Comparison of ENCODE assay signal across 8 cellular contexts in genomic region chr13:113862766-113863510, GRCh38. TPM values are rescaled to one million over a fixed set of nuclear protein-coding genes. Genes with fewer than 3 reads are reported as not detected.
DNase-seq lines count a peak whose midpoint lies in the region; ATAC-seq and TF ChIP-seq lines count a peak whose summit lies in the region.

No MANE protein-coding gene starts in this region.

- no peak overlapping the region for H3K27ac ChIP-seq in CD4-positive, alpha-beta memory T cell (ENCODE audit: low read depth, low read length)

- peak overlapping the region; percentile 53 to 84 (median 77) for H3K4me3 Mint-ChIP-seq in CD4-positive, alpha-beta memory T cell
- peak overlapping the region; percentile 45 for H3K4me3 Mint-ChIP-seq in activated CD4-positive, alpha-beta memory T cell treated with anti-CD3 and anti-CD28 coated beads, Interleukin-2, amount 10 ng/mL, durations not matched to agents 7 days and 5 days
- peak overlapping the region; percentile 63 to 79 (median 73) for H3K4me3 Mint-ChIP-seq in naive thymus-derived CD8-positive, alpha-beta T cell

- H3K4me1 Mint-ChIP-seq in CD4-positive, alpha-beta memory T cell = peaks cover 6 to 26% (median 10%) of the 10 kb centered on the region in 4 donors
- H3K4me1 Mint-ChIP-seq in activated CD4-positive, alpha-beta memory T cell treated with anti-CD3 and anti-CD28 coated beads, Interleukin-2, amount 10 ng/mL, durations not matched to agents 7 days and 5 days = peaks cover 15% of the 10 kb centered on the region
- peaks cover 5 to 17% (median 12%) of the 10 kb centered on the region in 4 donors for H3K4me1 Mint-ChIP-seq in naive thymus-derived CD8-positive, alpha-beta T cell

- H3K27ac Mint-ChIP-seq in CD4-positive, alpha-beta memory T cell = no peak overlapping the region
- H3K27ac Mint-ChIP-seq in activated CD4-positive, alpha-beta memory T cell treated with anti-CD3 and anti-CD28 coated beads, Interleukin-2, amount 10 ng/mL, durations not matched to agents 7 days and 5 days = no peak overlapping the region
- H3K27ac Mint-ChIP-seq in naive thymus-derived CD8-positive, alpha-beta T cell = no peak overlapping the region

- POLR2A ChIA-PET in CD4-positive, alpha-beta memory T cell (lab: Charles Lee; ENCODE audit: partially characterized antibody) = no interaction called here
- POLR2A ChIA-PET in activated CD4-positive, alpha-beta memory T cell treated with anti-CD3 and anti-CD28 coated beads, Interleukin-2, amount 10 ng/mL, durations not matched to agents 7 days and 5 days (lab: Charles Lee) = no interaction called here
- POLR2A ChIA-PET in naive thymus-derived CD8-positive, alpha-beta T cell (lab: Charles Lee) = no interaction called here

- peaks cover 2 to 8% of the 10 kb centered on the region in 2 donors for H3K36me3 Mint-ChIP-seq in CD4-positive, alpha-beta memory T cell
- no peaks in the 10 kb centered on the region for H3K36me3 Mint-ChIP-seq in activated CD4-positive, alpha-beta memory T cell treated with anti-CD3 and anti-CD28 coated beads, Interleukin-2, amount 10 ng/mL, durations not matched to agents 7 days and 5 days (ENCODE audit: low read depth)
- peaks cover 0 to 4% (median 0%) of the 10 kb centered on the region in 3 donors for H3K36me3 Mint-ChIP-seq in naive thymus-derived CD8-positive, alpha-beta T cell

- H3K27me3 Mint-ChIP-seq in CD4-positive, alpha-beta memory T cell = peaks cover 26 to 38% of the 10 kb centered on the region in 2 donors
- peaks cover 41% of the 10 kb centered on the region for H3K27me3 Mint-ChIP-seq in activated CD4-positive, alpha-beta memory T cell treated with anti-CD3 and anti-CD28 coated beads, Interleukin-2, amount 10 ng/mL, durations not matched to agents 7 days and 5 days
- peaks cover 26 to 58% (median 37%) of the 10 kb centered on the region in 5 donors for H3K27me3 Mint-ChIP-seq in naive thymus-derived CD8-positive, alpha-beta T cell

- no peaks in the 10 kb centered on the region for H3K36me3 ChIP-seq in CD4-positive, alpha-beta memory T cell (ENCODE audit: insufficient read depth, low read length)

- H3K9me3 ChIP-seq in CD4-positive, alpha-beta memory T cell (ENCODE audit: control insufficient read depth in 1 of 2, low read length in 2 of 2) = no peaks in the 10 kb centered on the region

- peaks cover 19% of the 10 kb centered on the region for H3K27me3 ChIP-seq in CD4-positive, alpha-beta memory T cell (ENCODE audit: insufficient read depth, low read length)

- DNase-seq in CD4-positive, alpha-beta memory T cell = no peak
- DNase-seq in HFF-Myc (ENCODE audit: extremely low read depth, low read depth) = no peak
- DNase-seq in activated CD4-positive, alpha-beta memory T cell treated with anti-CD3 and anti-CD28 coated beads, Interleukin-2, amount 10 ng/mL, durations not matched to agents 7 days and 5 days = no peak
- DNase-seq in fibroblast of peridontal ligament (ENCODE audit: extremely low read depth) = peak; percentile 34
- no peak for DNase-seq in naive thymus-derived CD8-positive, alpha-beta T cell
- no peak for DNase-seq in SK-N-DZ (ENCODE audit: low spot score)

- H3K4me1 ChIP-seq in CD4-positive, alpha-beta memory T cell (ENCODE audit: insufficient read depth, low read length) = peaks cover 12% of the 10 kb centered on the region

- no peak overlapping the region for H3K4me3 ChIP-seq in CD4-positive, alpha-beta memory T cell (ENCODE audit: low read length in 2 of 2)
- peak overlapping the region; percentile 77 for H3K4me3 ChIP-seq in HFF-Myc (replicated peaks; ENCODE audit: low read depth, low read length)

- intact Hi-C loops in CD4-positive, alpha-beta memory T cell (cut with micrococcal nuclease) = loop anchor here (2.0 kb wide), 1 partner anchor 16 kb away; no protein-coding TSS in a partner anchor

- CTCF ChIA-PET in CD4-positive, alpha-beta memory T cell (lab: Charles Lee; ENCODE audit: partially characterized antibody) = no interaction called here
- CTCF ChIA-PET in activated CD4-positive, alpha-beta memory T cell treated with anti-CD3 and anti-CD28 coated beads, Interleukin-2, amount 10 ng/mL, durations not matched to agents 7 days and 5 days (lab: Charles Lee) = no interaction called here

- no peak for TF ChIP-seq CTCF in HFF-Myc (IDR thresholded peaks at IDR 0.05; ENCODE audit: low read depth, low read length, missing control alignments)

- peak; percentile 27 to 41 for ATAC-seq in naive thymus-derived CD8-positive, alpha-beta T cell
- ATAC-seq in GM18517 (IDR thresholded peaks at IDR 0.05; ENCODE audit: unreplicated experiment) (no peak), GM18858 (IDR thresholded peaks at IDR 0.05; ENCODE audit: unreplicated experiment) (no peak)

- peaks cover 0 to 4% (median 1%) of the 10 kb centered on the region in 8 donors for H3K9me3 Mint-ChIP-seq in CD4-positive, alpha-beta memory T cell
- H3K9me3 Mint-ChIP-seq in activated CD4-positive, alpha-beta memory T cell treated with anti-CD3 and anti-CD28 coated beads, Interleukin-2, amount 10 ng/mL, durations not matched to agents 7 days and 5 days = peaks cover 16% of the 10 kb centered on the region
- H3K9me3 Mint-ChIP-seq in naive thymus-derived CD8-positive, alpha-beta T cell = peaks cover 0 to 2% (median 0%) of the 10 kb centered on the region in 9 donors

RNA-seq across cellular contexts. Expression of gene GAS6, which starts 0.9 kb away (rescaled TPM):
- total RNA-seq in CD4-positive, alpha-beta memory T cell = 10 to 100 TPM; 16.5 to 17.2 TPM
- polyA plus RNA-seq in CD4-positive, alpha-beta memory T cell = 1 to 10 TPM in 1 of 2 donors, under 1 TPM in 1; 0.39 to 1.1 TPM
- total RNA-seq in activated CD4-positive, alpha-beta memory T cell treated with anti-CD3 and anti-CD28 coated beads, Interleukin-2, amount 10 ng/mL, durations not matched to agents 7 days and 5 days = 1 to 10 TPM; 1.3 to 1.8 TPM
- total RNA-seq in naive thymus-derived CD8-positive, alpha-beta T cell = 1 to 10 TPM; 2.2 to 2.4 TPM
- under 1 TPM in 2 of 3 donors, not detected in 1; 0.19 to 0.23 TPM for polyA plus RNA-seq in naive thymus-derived CD8-positive, alpha-beta T cell
- 2.2 and 3.3 TPM in 2 replicates for polyA plus RNA-seq in SK-N-DZ (2014; cell fraction: cytosol; rRNA removed)
- 9.1 and 12.5 TPM in 2 replicates for polyA plus RNA-seq in SK-N-DZ (2014; cell fraction: nucleus; rRNA removed)

Comparison
In these comparisons a context has a peak if more than half of its experiments do, and no peak if none do; other contexts are left out.
1. ATAC-seq: peak in naive thymus-derived CD8-positive, alpha-beta T cell (2 of 2); none in GM18517 (single experiment) and GM18858 (single experiment).
2. RNA of gene GAS6, which starts 0.9 kb away (total RNA-seq): 16.5 to 17.2 TPM in CD4-positive, alpha-beta memory T cell; 2.2 to 2.4 TPM in naive thymus-derived CD8-positive, alpha-beta T cell and 1.3 to 1.8 TPM in activated CD4-positive, alpha-beta memory T cell treated with anti-CD3 and anti-CD28 coated beads, Interleukin-2, amount 10 ng/mL, durations not matched to agents 7 days and 5 days; every median in the first group is over 4 times any median in the second.
3. Peak in every context shown above with its lines, with median percentiles within 50 percentile points of each other: H3K4me3 Mint-ChIP-seq.